In genomic region chrX:119468186-119468929, GRCh38 we compare ENCODE assay signal across 8 cellular contexts.
A peak's percentile ranks its signal among the peaks of the same experiment; 100 is the strongest.
DNase-seq lines count a peak whose midpoint lies in the region; ATAC-seq lines count a peak whose summit lies in the region.

TSS of gene SLC25A5 (plus strand) at chrX:119468444. CDS start at chrX:119468516, 72 bp downstream.

- ATAC-seq in GM18909 (IDR thresholded peaks at IDR 0.05; ENCODE audit: poor library complexity, unreplicated experiment) (peak; percentile 85), HG03159 (IDR thresholded peaks at IDR 0.05; ENCODE audit: unreplicated experiment) (peak; percentile 78)

- peak; percentile 88 for DNase-seq in AG08396 (ENCODE audit: low spot score)
- peak; percentile 92 for DNase-seq in NCI-H345 (lab: John Stamatoyannopoulos, UW)
- DNase-seq in activated CD4-positive, alpha-beta T cell treated with anti-CD3 and anti-CD28 coated beads for 1 hour = peak; percentile 75
- DNase-seq in cerebellar nuclear complex (lab: John Stamatoyannopoulos, UW) = peak; percentile 8 to 48
- DNase-seq in kidney glomerular epithelial cell (lab: John Stamatoyannopoulos, UW) = peak; percentile 62
- DNase-seq in stimulated activated CD4-positive, alpha-beta T cell treated with anti-CD3 and anti-CD28 coated beads, Interleukin-1b, Interleukin-23, amount 100 ng/mL, for 1 hour (ENCODE audit: low read depth in 2 of 2) = peak; percentile 55 to 62

Comparison
In these comparisons a context has a peak if more than half of its experiments do, and no peak if none do; other contexts are left out.
1. Peak in every context shown above with its lines: DNase-seq and ATAC-seq.
2. DNase-seq: peak in every context shown above with its lines; median percentile 92 in NCI-H345; 88 in AG08396; 75 in activated CD4-positive, alpha-beta T cell treated with anti-CD3 and anti-CD28 coated beads for 1 hour; 62 in kidney glomerular epithelial cell; 58 in stimulated activated CD4-positive, alpha-beta T cell treated with anti-CD3 and anti-CD28 coated beads, Interleukin-1b, Interleukin-23, amount 100 ng/mL, for 1 hour; 28 in cerebellar nuclear complex.